8 cellular contexts compared by ENCODE assay signal in genomic region chr1:198175418-198176170, GRCh38. TPM values are rescaled to one million over a fixed set of nuclear protein-coding genes. Genes with fewer than 3 reads are reported as not detected.
DNase-seq lines count a peak whose midpoint lies in the region; ATAC-seq and TF ChIP-seq lines count a peak whose summit lies in the region.

No MANE protein-coding gene starts in this region.

- H3K4me3 Mint-ChIP-seq in activated naive CD8-positive, alpha-beta T cell, result peak overlapping the region; percentile 27
- H3K4me3 Mint-ChIP-seq in progenitor cell of endocrine pancreas (ENCODE audit: low read depth), result no peak overlapping the region

- no peaks in the 10 kb centered on the region for H3K27me3 Mint-ChIP-seq in activated naive CD8-positive, alpha-beta T cell
- H3K27me3 Mint-ChIP-seq in progenitor cell of endocrine pancreas, result no peaks in the 10 kb centered on the region

- H3K27ac ChIP-seq in caudate nucleus (ENCODE audit: low read depth, low read length), result no peak overlapping the region

- H3K4me1 Mint-ChIP-seq in activated naive CD8-positive, alpha-beta T cell (ENCODE audit: low read depth), result peaks cover 91% of the 10 kb centered on the region
- H3K4me1 Mint-ChIP-seq in progenitor cell of endocrine pancreas (ENCODE audit: low read depth), result peaks cover 37% of the 10 kb centered on the region

- ATAC-seq in GM19397 (IDR thresholded peaks at IDR 0.05; ENCODE audit: unreplicated experiment) (peak; percentile 85), HG03045 (IDR thresholded peaks at IDR 0.05; ENCODE audit: unreplicated experiment) (peak; percentile 75)

- no peaks in the 10 kb centered on the region for H3K36me3 Mint-ChIP-seq in activated naive CD8-positive, alpha-beta T cell
- H3K36me3 Mint-ChIP-seq in progenitor cell of endocrine pancreas (ENCODE audit: insufficient read depth), result no peaks in the 10 kb centered on the region

- TF ChIP-seq CTCF in progenitor cell of endocrine pancreas (IDR thresholded peaks at IDR 0.05; ENCODE audit: unreplicated experiment), result no peak

- peak overlapping the region; percentile 90 for H3K27ac Mint-ChIP-seq in activated naive CD8-positive, alpha-beta T cell
- H3K27ac Mint-ChIP-seq in progenitor cell of endocrine pancreas, result peak overlapping the region; percentile 18

- no peaks in the 10 kb centered on the region for H3K9me3 Mint-ChIP-seq in activated naive CD8-positive, alpha-beta T cell (ENCODE audit: low read depth)
- no peaks in the 10 kb centered on the region for H3K9me3 Mint-ChIP-seq in progenitor cell of endocrine pancreas (ENCODE audit: low read depth)

- DNase-seq in progenitor cell of endocrine pancreas (ENCODE audit: low spot score, unreplicated experiment), result no peak
- no peak for DNase-seq in caudate nucleus (lab: John Stamatoyannopoulos, UW)
- no peak for DNase-seq in HuH-7.5 (ENCODE audit: low spot score)
- DNase-seq in SKM-1 (lab: John Stamatoyannopoulos, UW; ENCODE audit: unreplicated experiment), result no peak
- DNase-seq in NCI-H524 treated with DMSO at 0.1 percent for 48 hours (lab: John Stamatoyannopoulos, UW), result no peak

RNA-seq across cellular contexts. Expression of gene NEK7, which starts 18.8 kb away (rescaled TPM):
- total RNA-seq in progenitor cell of endocrine pancreas, result 23.4 and 25.9 TPM in 2 replicates
